In genomic region chrX:102517331-102517730, GRCh38 we compare ENCODE assay signal across 9 cellular contexts. TPM values are rescaled to one million over a fixed set of nuclear protein-coding genes. Genes with fewer than 3 reads are reported as not detected.
DNase-seq lines count a peak whose midpoint lies in the region; ATAC-seq and TF ChIP-seq lines count a peak whose summit lies in the region.
"Had no signal": no experiment of that assay in that cellular context is flagged by ENCODE, and none has a peak within 500 bp of the region (broad histone marks: within the 10 kb centered on the region; RNA-seq: fewer than 3 reads in every experiment).

No MANE protein-coding gene starts in this region.

- no peak for DNase-seq in BJ (ENCODE audit: low read depth)
- peak; percentile 17 for DNase-seq in IMR-90
- peak; percentile 58 for DNase-seq in SK-MEL-5 (ENCODE audit: low read depth, low spot score)
- DNase-seq in inferior parietal cortex (ENCODE audit: extremely low spot score): peak; percentile 23
- no peak for DNase-seq in cerebellar nuclear complex (lab: John Stamatoyannopoulos, UW)

- H3K18ac ChIP-seq in IMR-90 (ENCODE audit: low read depth, low read length): no peak overlapping the region

- no peak for ATAC-seq in IMR-90 (ENCODE audit: low read depth)
- ATAC-seq in GM21515 (IDR thresholded peaks at IDR 0.05; ENCODE audit: unreplicated experiment): no peak
- no peak for ATAC-seq in GM18858 (IDR thresholded peaks at IDR 0.05; ENCODE audit: unreplicated experiment)
- no peak for ATAC-seq in HG03097 (IDR thresholded peaks at IDR 0.05; ENCODE audit: low FRiP score, unreplicated experiment)

- H4K20me1 ChIP-seq in IMR-90 (ENCODE audit: insufficient read depth, low read length): 0 out of 2 replicates have a peak, but pooled peaks cover 3% of the 10 kb centered on the region

- H3K4ac ChIP-seq in IMR-90 (ENCODE audit: low read depth, low read length): no peak overlapping the region

- BruUV-seq in IMR-90 (replicated peaks; lab: Mats Ljungman, UMichigan): no TSS peak

- no peak overlapping the region for H2AK5ac ChIP-seq in IMR-90 (ENCODE audit: low read depth, low read length)

- H2AFZ ChIP-seq in IMR-90 (replicated peaks; ENCODE audit: low read length, poor library complexity): no peak overlapping the region

- H3K36me3 ChIP-seq in BJ (ENCODE audit: control insufficient read depth, insufficient read depth, low read length) (no peaks in the 10 kb centered on the region), IMR-90 (ENCODE audit: control insufficient read depth, insufficient read depth, low read length) (no peaks in the 10 kb centered on the region)

- no peak overlapping the region for H2AK9ac ChIP-seq in IMR-90 (replicated peaks; ENCODE audit: low read depth, low read length, poor library complexity)

- no CpG with 5 or more reads among the region's 7 CpGs for whole genome bisulfite sequencing in IMR-90 (ENCODE audit: extremely low coverage in 2 of 2, insufficient read length in 1 of 2), 2 experiments

- TF ChIP-seq RAD21 in IMR-90 (IDR thresholded peaks at IDR 0.05; ENCODE audit: low read length): peak; percentile 15; the same call in 1 of the 2 replicates

- H2BK120ac ChIP-seq in IMR-90 (ENCODE audit: low read depth, low read length): no peak overlapping the region

- no peaks in the 10 kb centered on the region for H3K4me1 ChIP-seq in IMR-90 (ENCODE audit: control insufficient read depth, insufficient read depth, low read length)

- intact Hi-C loops in IMR-90 (cut with micrococcal nuclease): loop anchor here (10.0 kb wide), 2 partner anchors 197 to 347 kb away; partner anchors contain the start of gene GPRASP2

- H3K27ac ChIP-seq in IMR-90 (ENCODE audit: insufficient read depth, low read length): no peak overlapping the region

- no peak overlapping the region for H4K91ac ChIP-seq in IMR-90 (ENCODE audit: insufficient read depth, low read depth, low read length)

- no peak overlapping the region for H2BK5ac ChIP-seq in IMR-90 (ENCODE audit: low read depth, low read length, poor library complexity, severe bottlenecking)

- no peaks in the 10 kb centered on the region for H3K79me1 ChIP-seq in IMR-90 (ENCODE audit: low read depth in 1 of 2, low read length in 2 of 2)

- no peaks in the 10 kb centered on the region for H3K9me1 ChIP-seq in IMR-90 (ENCODE audit: insufficient read depth, low read length)

- POLR2A ChIA-PET in BJ (lab: Charles Lee): no interaction called here
- POLR2A ChIA-PET in IMR-90 (lab: Charles Lee; ENCODE audit: unreplicated experiment): no interaction called here

- H3K4me3 ChIP-seq in BJ (ENCODE audit: low read depth, low read length) (no peak overlapping the region), IMR-90 (ENCODE audit: insufficient read depth, low read depth, low read length) (no peak overlapping the region)

- CTCF ChIA-PET in BJ (lab: Yijun Ruan, JAX): no interaction called here
- CTCF ChIA-PET in IMR-90 (lab: Yijun Ruan, JAX): no interaction called here

- no peaks in the 10 kb centered on the region for H3K9me3 ChIP-seq in IMR-90 (ENCODE audit: control insufficient read depth, insufficient read depth, low read length)

- no peak overlapping the region for H3K23ac ChIP-seq in IMR-90 (ENCODE audit: low read depth, low read length)

- TF ChIP-seq CTCF in BJ (IDR thresholded peaks at IDR 0.05; ENCODE audit: insufficient read depth, low read depth, low read length) (0 out of 2 replicates have a peak, but pooled peaks have one; percentile 14), IMR-90 (conservative IDR thresholded peaks at IDR 0.05; ENCODE audit: low read depth, low read length) (peak; percentile 25)

- no peak overlapping the region for H2BK20ac ChIP-seq in IMR-90 (ENCODE audit: low read depth, low read length)

- dilution Hi-C loops in IMR-90 (cut with HindIII; ENCODE audit: low sequenced_read_pairs, unreplicated experiment): no loop called here

- H2BK15ac ChIP-seq in IMR-90 (ENCODE audit: low read depth, low read length): no peak overlapping the region

- no peak overlapping the region for H4K8ac ChIP-seq in IMR-90 (ENCODE audit: low read depth in 2 of 2, low read length in 2 of 2)

- H3K14ac ChIP-seq in IMR-90 (replicated peaks; ENCODE audit: low read depth, low read length): no peak overlapping the region

- H3K9ac ChIP-seq in IMR-90 (ENCODE audit: low read depth, low read length): no peak overlapping the region

- H3K27me3 ChIP-seq in BJ (ENCODE audit: control insufficient read depth, insufficient read depth, low read length) (no peaks in the 10 kb centered on the region), IMR-90 (ENCODE audit: control insufficient read depth, insufficient read depth, low read length) (no peaks in the 10 kb centered on the region; the same call in 1 of the 2 replicates)

- in situ Hi-C loops in IMR-90 (cut with MboI; ENCODE audit: low sequenced_read_pairs): no loop called here
- in situ Hi-C loops in SK-MEL-5 (cut with HindIII; ENCODE audit: low pct_unique_long_range_greater_than_20kb, low sequenced_read_pairs): no loop called here

- H3K4me2 ChIP-seq in IMR-90 (ENCODE audit: low read depth, low read length): no peak overlapping the region

- H4K5ac ChIP-seq in IMR-90 (ENCODE audit: low read depth, low read length): no peak overlapping the region

- no peak for TF ChIP-seq POLR2A in IMR-90 (IDR thresholded peaks at IDR 0.05; ENCODE audit: low read depth, low read length)

- no peak overlapping the region for H3K56ac ChIP-seq in IMR-90 (ENCODE audit: extremely low read depth, insufficient read depth, low read length)

TF ChIP-seq in IMR-90, 13 proteins besides CTCF, POLR2A, EP300 and RAD21:
- TF ChIP-seq MXI1 (IDR thresholded peaks at IDR 0.05; ENCODE audit: borderline replicate concordance, low read depth, low read length): no peak
- no peak for TF ChIP-seq CHD1 (IDR thresholded peaks at IDR 0.05; ENCODE audit: low read depth, low read length)
- no peak for TF ChIP-seq RFX5 (IDR thresholded peaks at IDR 0.05; ENCODE audit: low read depth, low read length)
- no peak for TF ChIP-seq MAZ (IDR thresholded peaks at IDR 0.05; ENCODE audit: borderline replicate concordance, low read depth, low read length)
- no peak for TF ChIP-seq MAFK (IDR thresholded peaks at IDR 0.05; ENCODE audit: low read depth, low read length)
- no peak for TF ChIP-seq ELK1 (IDR thresholded peaks at IDR 0.05; ENCODE audit: borderline replicate concordance, low read depth, low read length)
- no peak for TF ChIP-seq NFE2L2 (IDR thresholded peaks at IDR 0.05; ENCODE audit: low read depth, low read length)
- TF ChIP-seq SMC3 (IDR thresholded peaks at IDR 0.05; ENCODE audit: low read depth, low read length): no peak
- TF ChIP-seq BHLHE40 (IDR thresholded peaks at IDR 0.05; ENCODE audit: low read depth, low read length): no peak
- no peak for TF ChIP-seq CEBPB (IDR thresholded peaks at IDR 0.05; ENCODE audit: low read depth, low read length)
- TF ChIP-seq RCOR1 (IDR thresholded peaks at IDR 0.05; ENCODE audit: insufficient replicate concordance, low read length): no peak
- no peak for TF ChIP-seq USF2 (IDR thresholded peaks at IDR 0.05; ENCODE audit: low read depth, low read length)
- TF ChIP-seq FOS (IDR thresholded peaks at IDR 0.05; ENCODE audit: low read depth, low read length): no peak

RNA-seq across cellular contexts. Expression of gene TMSB15A, which starts 0.8 kb away (rescaled TPM):
- 3.0 and 6.3 TPM in 2 replicates for polyA plus RNA-seq in BJ (2011; rRNA removed)
- polyA minus RNA-seq in BJ (2011; rRNA and poly(A)+ RNA removed): not detected in 2 replicates
- total RNA-seq in IMR-90 (2012; rRNA removed): 13.6 and 32.8 TPM in 2 replicates
- 28.8 and 30.5 TPM in 2 replicates for polyA plus RNA-seq in IMR-90 (2012; rRNA removed)
- polyA plus RNA-seq in IMR-90 (2012; cell fraction: cytosol; rRNA removed): 2.1 and 3.4 TPM in 2 replicates
- 0.33 and 4.3 TPM in 2 replicates for polyA plus RNA-seq in IMR-90 (2012; cell fraction: nucleus; rRNA removed; ENCODE audit: low replicate concordance)
- total RNA-seq in SK-MEL-5 (2014; rRNA removed; shearing (Covaris generic)): 4.2 and 6.0 TPM in 2 replicates
- polyA plus RNA-seq in SK-MEL-5 (2015; cell fraction: cytosol; rRNA removed): 5.2 and 5.6 TPM in 2 replicates
- polyA plus RNA-seq in SK-MEL-5 (2015; cell fraction: nucleus; rRNA removed): not detected in 2 replicates

RNA-seq across cellular contexts. Expression of gene TCP11X2, which starts 45.7 kb away (rescaled TPM):
- polyA plus RNA-seq in BJ (2011; rRNA removed): not detected in 2 replicates
- not detected in 2 replicates for polyA minus RNA-seq in BJ (2011; rRNA and poly(A)+ RNA removed)
- total RNA-seq in IMR-90 (2012; rRNA removed): not detected in 2 replicates
- polyA plus RNA-seq in IMR-90 (2012; rRNA removed): not detected in 2 replicates
- polyA plus RNA-seq in IMR-90 (2012; cell fraction: cytosol; rRNA removed): not detected in 2 replicates
- polyA plus RNA-seq in IMR-90 (2012; cell fraction: nucleus; rRNA removed; ENCODE audit: low replicate concordance): 0.06 TPM in 1 of 2 replicates, not detected in the other
- total RNA-seq in SK-MEL-5 (2014; rRNA removed; shearing (Covaris generic)): not detected in 2 replicates
- not detected in 2 replicates for polyA plus RNA-seq in SK-MEL-5 (2015; cell fraction: cytosol; rRNA removed)
- not detected in 2 replicates for polyA plus RNA-seq in SK-MEL-5 (2015; cell fraction: nucleus; rRNA removed)
- polyA plus RNA-seq: esophagus had no signal

Comparison
In these comparisons a context has a peak if more than half of its experiments do, and no peak if none do; other contexts are left out.
1. DNase-seq: peak in IMR-90 (single experiment), SK-MEL-5 (single experiment) and inferior parietal cortex (single experiment); none in BJ (single experiment) and cerebellar nuclear complex (0 of 2).